8 cellular contexts compared by ENCODE assay signal in genomic region chr4:77155631-77156345, GRCh38. TPM values are rescaled to one million over a fixed set of nuclear protein-coding genes. Genes with fewer than 3 reads are reported as not detected.
A peak's percentile ranks its signal among the peaks of the same experiment; 100 is the strongest.
DNase-seq lines count a peak whose midpoint lies in the region; ATAC-seq, FAIRE-seq and TF ChIP-seq lines count a peak whose summit lies in the region.

No MANE protein-coding gene starts in this region.

- H3K79me2 ChIP-seq in K562 (ENCODE audit: control insufficient read depth, insufficient read depth, low read length) = no peaks in the 10 kb centered on the region

- H3K9me1 ChIP-seq in K562 (ENCODE audit: control insufficient read depth, insufficient read depth, low read length) = no peaks in the 10 kb centered on the region

- no peak for TF ChIP-seq POLR2A in K562 (conservative IDR thresholded peaks at IDR 0.05)

- H3K27ac ChIP-seq in AG04450 (ENCODE audit: low read depth, low read length) (no peak overlapping the region), K562 (ENCODE audit: extremely low read depth, low read depth, low read length) (peak overlapping the region; percentile 19; the same call in 1 of the 3 replicates)

- in situ Hi-C loops in K562 (cut with MboI) = no loop called here

- H3K4me3 Mint-ChIP-seq in IgD-negative memory B cell = peak overlapping the region; percentile 96 to 100 (median 98)

- no peaks in the 10 kb centered on the region for H3K9me3 ChIP-seq in AG04450 (ENCODE audit: control insufficient read depth, insufficient read depth, low read length)
- H3K9me3 ChIP-seq in K562 (replicated peaks; ENCODE audit: control insufficient read depth, insufficient read depth, low read depth, low read length) = no peaks in the 10 kb centered on the region

- H4K20me1 ChIP-seq in K562 (replicated peaks; ENCODE audit: control insufficient read depth, insufficient read depth, low read length) = no peaks in the 10 kb centered on the region

- H2AFZ ChIP-seq in K562 (ENCODE audit: low read depth, low read length) = peak overlapping the region; percentile 87

- ATAC-seq in K562 (no peak), omental fat pad (ENCODE audit: low FRiP score) (no peak), GM19467 (IDR thresholded peaks at IDR 0.05; ENCODE audit: unreplicated experiment) (no peak)

- H3K4me3 ChIP-seq in AG04450 (ENCODE audit: low read depth, low read length) (peak overlapping the region; percentile 82), K562 (peak overlapping the region; percentile 73)

- peaks cover 5% of the 10 kb centered on the region for H3K36me3 Mint-ChIP-seq in IgD-negative memory B cell

- peak overlapping the region; percentile 86 for H3K4me2 ChIP-seq in K562 (ENCODE audit: insufficient read depth, low read length)

- no peak for TF ChIP-seq RAD21 in K562 (CRISPR knock-in tag; conservative IDR thresholded peaks at IDR 0.05 in 1 of 2, IDR thresholded peaks at IDR 0.05 in 1 of 2)

- H3K4me1 ChIP-seq in K562 (replicated peaks in 1 of 2; ENCODE audit: control insufficient read depth in 2 of 2, insufficient read depth in 2 of 2, low read length in 2 of 2) = peaks cover 3 to 17% of the 10 kb centered on the region in 2 experiments; a peak in 4 of 5 replicates

- H3K9ac ChIP-seq in K562 (ENCODE audit: insufficient read depth in 1 of 2, low read depth in 2 of 2, low read length in 2 of 2) = peak overlapping the region in 1 of 2 experiments; percentile 78; a peak in 2 of 4 replicates

- no peaks in the 10 kb centered on the region for H3K36me3 ChIP-seq in K562 (ENCODE audit: control insufficient read depth, insufficient read depth, low read length)

- TF ChIP-seq CTCF in AG04450 (IDR thresholded peaks at IDR 0.05; ENCODE audit: low read depth, low read length) (no peak), K562 (IDR thresholded peaks at IDR 0.05 in 2 of 3, conservative IDR thresholded peaks at IDR 0.05 in 1 of 3; ENCODE audit: insufficient read depth in 2 of 3, low read depth in 1 of 3, low read length in 3 of 3) (no peak), omental fat pad (IDR thresholded peaks at IDR 0.05) (no peak)

- peaks cover 56 to 67% (median 61%) of the 10 kb centered on the region in 3 donors for H3K4me1 Mint-ChIP-seq in IgD-negative memory B cell

- H3K27me3 ChIP-seq in AG04450 (ENCODE audit: control insufficient read depth, insufficient read depth, low read length) = peaks cover 18% of the 10 kb centered on the region
- H3K27me3 ChIP-seq in K562 (ENCODE audit: control insufficient read depth in 2 of 2, insufficient read depth in 2 of 2, low read length in 2 of 2) = no peaks in the 10 kb centered on the region

- H3K27ac Mint-ChIP-seq in IgD-negative memory B cell = peak overlapping the region; percentile 99 to 100 (median 99)

- CTCF ChIA-PET in AG04450 (lab: Charles Lee) = interaction anchor here (1.9 to 3.7 kb wide), 2 partner anchors 48 to 60 kb away, joined by 9 to 18 read pairs; no protein-coding TSS in a partner anchor
- CTCF ChIA-PET in K562 (lab: Yijun Ruan, JAX; ENCODE audit: low intra/inter-chr PET ratio) = no interaction called here

- no peaks in the 10 kb centered on the region for H3K27me3 Mint-ChIP-seq in IgD-negative memory B cell

- 37% methylated on average over 14 of the region's 14 CpGs for WGBS in K562 (ENCODE audit: insufficient coverage, low coverage, missing lambda C conversion rate)

- peaks cover 0 to 3% (median 0%) of the 10 kb centered on the region in 3 donors for H3K9me3 Mint-ChIP-seq in IgD-negative memory B cell

- FAIRE-seq in K562 (lab: Jason Lieb, UNC) = peak; percentile 23

- intact Hi-C loops in K562 (cut with micrococcal nuclease) = loop anchor here (2.0 to 5.0 kb wide), 4 partner anchors 48 to 207 kb away; partner anchors contain the start of genes CCNI and SEPTIN11

- POLR2A ChIA-PET in AG04450 (lab: Yijun Ruan, JAX) (no interaction called here), K562 (lab: Yijun Ruan, JAX) (interaction anchor here (1.0 kb wide), 1 partner anchor 9 kb away, joined by 4 read pairs; no protein-coding TSS in a partner anchor)

- TF ChIP-seq EP300 in K562 (IDR thresholded peaks at IDR 0.05; ENCODE audit: low read length) = no peak

- DNase-seq in AG04450 (ENCODE audit: low read depth, low spot score) (no peak), K562 (ENCODE audit: extremely low read depth in 1 of 4, low spot score in 3 of 4) (no peak), midbrain (lab: John Stamatoyannopoulos, UW) (peak; percentile 65), omental fat pad (ENCODE audit: low spot score) (no peak), middle frontal gyrus (ENCODE audit: extremely low spot score, low spot score) (no peak), HUDEP-2 (lab: John Stamatoyannopoulos, UW; ENCODE audit: unreplicated experiment in 76 of 76) (no peak)

- TSS peak; percentile 91 for BruUV-seq in K562 (replicated peaks; lab: Mats Ljungman, UMichigan)

TF ChIP-seq in K562, 482 proteins besides CTCF, POLR2A, EP300 and RAD21 (continues in another document):
- TF ChIP-seq FOXO4 (CRISPR knock-in tag; IDR thresholded peaks at IDR 0.05) = no peak

RNA-seq across cellular contexts. Expression of gene CCNG2, which starts 1.2 kb away (rescaled TPM):
- polyA plus RNA-seq in AG04450 (2011; rRNA removed) (28.9 and 42.3 TPM in 2 replicates), IgD-negative memory B cell (39.7 TPM), K562 (2011; rRNA removed) (6.6 and 7.8 TPM in 2 replicates), K562 (2014; fragmentation: Illumina TruSeq; extraction: Trizol) (4.2 and 4.4 TPM in 2 replicates), K562 (2014; fragmentation: Nextera tagmentation; extraction: Ambion mirVana) (1 to 10 TPM in 1 of 2 experiments, under 1 TPM in 1; 0.49 to 1.5 TPM), K562 (2014; rRNA removed) (1.3 and 3.9 TPM in 2 replicates)
- 14.4 and 23.5 TPM in 2 replicates for polyA minus RNA-seq in AG04450 (2011; rRNA and poly(A)+ RNA removed)
- total RNA-seq in K562 (2011; cell fraction: chromatin; rRNA removed; ENCODE audit: low replicate concordance) = 8.9 and 21.5 TPM in 2 replicates
- total RNA-seq in K562 (2011; cell fraction: nucleolus; rRNA removed) = 6.2 and 6.3 TPM in 2 replicates
- 9.2 and 12.8 TPM in 2 replicates for total RNA-seq in K562 (2011; cell fraction: nucleoplasm; rRNA removed)
- total RNA-seq in K562 (2014; rRNA removed) (1.00 and 1.0 TPM in 2 replicates), K562 (2014; rRNA removed; fragmentation: Illumina TruSeq; extraction: Trizol) (2.9 and 3.6 TPM in 2 replicates), K562 (2015; rRNA removed; fragmentation: Illumina TruSeq; extraction: Trizol) (1.1 and 1.6 TPM in 2 replicates), K562 (2021) (3.9 and 5.8 TPM in 2 replicates), omental fat pad (10 to 100 TPM; 21.6 to 64.8 (median 33.0) TPM)
- polyA plus RNA-seq in K562 (2011; cell fraction: cytosol; rRNA removed) = 0.48 and 3.1 TPM in 2 replicates
- 5.6 and 16.1 TPM in 2 replicates for polyA plus RNA-seq in K562 (2011; cell fraction: nucleus; rRNA removed)
- polyA plus RNA-seq in K562 (2012) = 3.6 and 10.5 TPM in 2 replicates
- 3.4 and 5.7 TPM in 2 replicates for polyA minus RNA-seq in K562 (2011; rRNA and poly(A)+ RNA removed)
- 1.2 and 1.6 TPM in 2 replicates for polyA minus RNA-seq in K562 (2011; cell fraction: cytosol; rRNA and poly(A)+ RNA removed)
- polyA minus RNA-seq in K562 (2011; cell fraction: nucleus; rRNA and poly(A)+ RNA removed) = 3.0 and 10.6 TPM in 2 replicates
